1 cellular context compared by ENCODE assay signal in the genomic region with DNA sequence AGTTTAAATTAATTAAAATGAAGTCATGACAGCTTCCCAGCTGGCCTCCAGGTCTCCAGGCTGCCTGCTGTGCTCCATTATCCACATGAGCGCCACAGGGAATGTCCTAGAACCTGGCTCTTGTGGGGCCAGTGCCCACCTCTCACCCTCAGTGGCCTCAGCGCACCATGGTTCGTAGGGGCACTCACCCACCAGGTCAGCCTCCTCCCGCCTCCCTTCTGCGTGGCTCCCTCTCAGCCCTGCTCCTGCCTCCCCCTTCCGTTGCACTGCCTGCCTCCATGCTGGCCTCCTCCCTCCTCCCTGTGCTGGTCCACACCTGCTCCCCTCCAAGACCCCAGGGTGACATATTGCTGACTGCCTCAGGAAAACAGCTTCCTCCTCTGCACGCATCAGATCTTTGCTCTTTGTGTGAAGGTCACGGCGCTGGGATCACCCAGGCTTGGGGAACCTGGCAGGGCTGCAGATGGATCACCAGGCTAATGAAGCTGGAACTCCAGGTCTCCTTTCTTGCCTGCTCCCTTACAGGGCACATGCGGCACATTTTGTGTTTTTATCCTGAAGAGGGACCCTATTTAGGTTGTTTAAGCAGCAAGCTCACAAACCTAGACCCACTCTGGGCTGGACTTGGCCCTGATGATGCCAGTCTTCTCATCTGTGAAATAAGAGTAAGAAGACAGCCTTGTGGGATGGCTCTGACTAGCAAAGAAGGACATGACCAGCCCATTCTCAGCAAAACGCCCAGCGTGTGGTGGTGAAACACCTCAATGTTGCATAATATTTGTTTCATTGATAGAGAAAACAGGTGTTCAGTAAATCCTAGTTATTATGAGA.
TF ChIP-seq lines count a peak whose summit lies in the region.

No MANE protein-coding gene starts in this region.

TF ChIP-seq in GM12878, 131 proteins besides CTCF, POLR2A, EP300 and RAD21:
- TF ChIP-seq, protein P1, sequence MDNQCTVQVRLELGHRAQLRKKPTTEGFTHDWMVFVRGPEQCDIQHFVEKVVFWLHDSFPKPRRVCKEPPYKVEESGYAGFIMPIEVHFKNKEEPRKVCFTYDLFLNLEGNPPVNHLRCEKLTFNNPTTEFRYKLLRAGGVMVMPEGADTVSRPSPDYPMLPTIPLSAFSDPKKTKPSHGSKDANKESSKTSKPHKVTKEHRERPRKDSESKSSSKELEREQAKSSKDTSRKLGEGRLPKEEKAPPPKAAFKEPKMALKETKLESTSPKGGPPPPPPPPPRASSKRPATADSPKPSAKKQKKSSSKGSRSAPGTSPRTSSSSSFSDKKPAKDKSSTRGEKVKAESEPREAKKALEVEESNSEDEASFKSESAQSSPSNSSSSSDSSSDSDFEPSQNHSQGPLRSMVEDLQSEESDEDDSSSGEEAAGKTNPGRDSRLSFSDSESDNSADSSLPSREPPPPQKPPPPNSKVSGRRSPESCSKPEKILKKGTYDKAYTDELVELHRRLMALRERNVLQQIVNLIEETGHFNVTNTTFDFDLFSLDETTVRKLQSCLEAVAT (IDR thresholded peaks at IDR 0.05): no peak
